ENCODE assay signal across 8 cellular contexts in the genomic region with DNA sequence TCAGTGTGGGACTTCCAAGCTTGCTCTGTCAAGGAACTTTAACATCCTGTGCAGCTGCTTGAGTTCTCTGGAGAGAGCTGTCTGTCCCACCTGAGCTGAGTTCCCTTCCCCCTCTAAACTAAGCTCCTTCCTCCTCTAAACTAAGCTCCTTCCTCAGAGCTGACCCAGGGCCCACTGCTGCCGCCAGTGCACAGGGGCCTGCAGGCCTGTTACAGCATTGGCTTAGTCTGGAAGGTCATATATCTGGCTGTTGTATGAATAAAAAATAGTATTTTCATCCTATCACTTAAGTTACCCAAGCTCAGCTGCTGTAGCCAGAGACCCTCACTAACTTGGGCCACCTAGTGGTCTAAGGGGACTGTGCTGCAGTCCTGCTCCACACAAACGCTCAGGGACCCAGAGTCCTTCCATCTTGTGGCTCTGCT.
A peak's percentile ranks its signal among the peaks of the same experiment; 100 is the strongest.
DNase-seq lines count a peak whose midpoint lies in the region; ATAC-seq, FAIRE-seq and TF ChIP-seq lines count a peak whose summit lies in the region.

No MANE protein-coding gene starts in this region.

- peaks cover 0 to 5% of the 10 kb centered on the region in 2 donors for H3K27me3 Mint-ChIP-seq in natural killer cell (ENCODE audit: low read depth in 2 of 2)

- H3K4me1 Mint-ChIP-seq in natural killer cell = no peaks in the 10 kb centered on the region

- no peaks in the 10 kb centered on the region for H3K9me3 ChIP-seq in AG04450 (ENCODE audit: control insufficient read depth, insufficient read depth, low read length)
- H3K9me3 ChIP-seq in HepG2 (ENCODE audit: low read length) = no peaks in the 10 kb centered on the region

- H3K4me2 ChIP-seq in HepG2 (ENCODE audit: low read depth, low read length) = peak overlapping the region; percentile 95

- POLR2A ChIA-PET in AG04450 (lab: Yijun Ruan, JAX) (interaction anchor here (0.6 to 1.9 kb wide), 4 partner anchors 9 to 241 kb away, joined by 3 to 13 read pairs (median 9); no protein-coding TSS in a partner anchor), HepG2 (lab: Yijun Ruan, JAX) (interaction anchor here (0.8 to 3.6 kb wide), 16 partner anchors 8 to 437 kb away, joined by 3 to 65 read pairs (median 4); a partner anchor contains a TSS)

- CTCF ChIA-PET in AG04450 (lab: Charles Lee) (interaction anchor here (0.7 to 2.2 kb wide), 6 partner anchors 9 to 354 kb away, joined by 3 to 17 read pairs (median 4); a partner anchor contains a TSS), HepG2 (lab: Yijun Ruan, JAX; ENCODE audit: low intra/inter-chr PET ratio, low total read pairs) (interaction anchor here (1.6 to 2.1 kb wide), 2 partner anchors 45 to 71 kb away, joined by 3 to 17 read pairs; a partner anchor contains a TSS)

- H3K36me3 Mint-ChIP-seq in natural killer cell = no peaks in the 10 kb centered on the region

- no peaks in the 10 kb centered on the region for H3K9me3 Mint-ChIP-seq in natural killer cell

- in situ Hi-C loops in HepG2 (cut with HindIII; ENCODE audit: extremely low pct_ligation_motif_present, low pct_unique_long_range_greater_than_20kb) (no loop called here), GM13976 (cut with MboI; ENCODE audit: low sequenced_read_pairs, unreplicated experiment) (no loop called here)

- BruUV-seq in HepG2 (replicated peaks; lab: Mats Ljungman, UMichigan) = no TSS peak

- ATAC-seq in HepG2 (peak; percentile 92), natural killer cell (no peak)

- H3K27ac Mint-ChIP-seq in natural killer cell = no peak overlapping the region

- no peak overlapping the region for H3K4me3 ChIP-seq in AG04450 (ENCODE audit: low read depth, low read length)
- no peak overlapping the region for H3K4me3 ChIP-seq in HFF-Myc (replicated peaks; ENCODE audit: low read depth, low read length)
- H3K4me3 ChIP-seq in WI38 (ENCODE audit: low read depth, low read length) = no peak overlapping the region
- H3K4me3 ChIP-seq in HepG2 (replicated peaks in 1 of 3; ENCODE audit: insufficient read depth in 1 of 3, low read depth in 2 of 3, low read length in 3 of 3) = peak overlapping the region; percentile 41 to 70 (median 49)

- no peaks in the 10 kb centered on the region for H4K20me1 ChIP-seq in HepG2 (ENCODE audit: insufficient read depth, low read length)

- TF ChIP-seq EP300 in HepG2 (IDR thresholded peaks at IDR 0.05; ENCODE audit: low read depth in 2 of 2, low read length in 2 of 2) (no peak), HepG2 (CRISPR knock-in tag; IDR thresholded peaks at IDR 0.05; ENCODE audit: borderline replicate concordance) (no peak)

- H3K36me3 ChIP-seq in HepG2 (replicated peaks in 1 of 2; ENCODE audit: control insufficient read depth in 1 of 2, insufficient read depth in 2 of 2, low read length in 2 of 2) = no peaks in the 10 kb centered on the region

- intact Hi-C loops in HepG2 (cut with micrococcal nuclease; ENCODE audit: unreplicated experiment) (no loop called here), natural killer cell (cut with micrococcal nuclease) (no loop called here)

- peak overlapping the region; percentile 86 for H2AFZ ChIP-seq in HepG2 (ENCODE audit: low read length)

- TF ChIP-seq CTCF in AG04450 (IDR thresholded peaks at IDR 0.05; ENCODE audit: low read depth, low read length) (peak; percentile 47), HFF-Myc (IDR thresholded peaks at IDR 0.05; ENCODE audit: low read depth, low read length, missing control alignments) (peak; percentile 59), WI38 (IDR thresholded peaks at IDR 0.05; ENCODE audit: low read depth, low read length) (0 out of 2 replicates have a peak, but pooled peaks have one; percentile 22), HepG2 (CRISPR knock-in tag; IDR thresholded peaks at IDR 0.05) (peak; percentile 81), GM13976 (IDR thresholded peaks at IDR 0.05; ENCODE audit: borderline replicate concordance, control extremely low read depth, extremely low read depth, insufficient read depth, missing control alignments) (no peak), natural killer cell (IDR thresholded peaks at IDR 0.05) (no peak)

- peaks cover 52% of the 10 kb centered on the region for H3K4me1 ChIP-seq in HepG2 (ENCODE audit: insufficient read depth, low read length)

- H3K9ac ChIP-seq in HepG2 (ENCODE audit: insufficient read depth, low read depth, low read length) = no peak overlapping the region

- no peak for TF ChIP-seq POLR2A in HepG2 (IDR thresholded peaks at IDR 0.05; ENCODE audit: insufficient read depth in 1 of 2, low read depth in 2 of 2, low read length in 2 of 2)

- H3K27ac ChIP-seq in AG04450 (ENCODE audit: low read depth, low read length) (peak overlapping the region; percentile 49), HepG2 (ENCODE audit: extremely low read length, insufficient read depth, low read length) (peak overlapping the region; percentile 72)

- 4% methylated on average over 2 of the region's 2 CpGs for WGBS in HepG2 (ENCODE audit: low lambda C conversion rate)

- H3K79me2 ChIP-seq in HepG2 (ENCODE audit: insufficient read depth, low read length) = no peaks in the 10 kb centered on the region

- peak; percentile 55 for FAIRE-seq in HepG2 (lab: Jason Lieb, UNC)

- DNase-seq in AG04450 (ENCODE audit: low read depth, low spot score) (no peak), HFF-Myc (ENCODE audit: extremely low read depth, low read depth) (no peak), HepG2 (ENCODE audit: low spot score) (peak; percentile 58), ecto neural progenitor cell (ENCODE audit: low spot score) (no peak), GM13976 (ENCODE audit: low spot score) (no peak), natural killer cell (no peak), activated gamma-delta T cell treated with Interleukin-2 at 50 U/mL for 16 hours (no peak)

- H3K4me3 Mint-ChIP-seq in natural killer cell = no peak overlapping the region

- TF ChIP-seq RAD21 in HepG2 (CRISPR knock-in tag; IDR thresholded peaks at IDR 0.05) = peak; percentile 49

- no peaks in the 10 kb centered on the region for H3K27me3 ChIP-seq in AG04450 (ENCODE audit: control insufficient read depth, insufficient read depth, low read length)
- H3K27me3 ChIP-seq in HepG2 (ENCODE audit: control insufficient read depth in 1 of 2, insufficient read depth in 2 of 2, low read length in 2 of 2) = 0 out of 5 replicates have a peak, but pooled peaks cover 0 to 3% of the 10 kb centered on the region in 2 experiments

TF ChIP-seq in HepG2, 621 proteins besides CTCF, POLR2A, EP300 and RAD21 (continues in another document):
- TF ChIP-seq MED1 (CRISPR knock-in tag; IDR thresholded peaks at IDR 0.05) (no peak), SMARCE1 (IDR thresholded peaks at IDR 0.05; ENCODE audit: borderline replicate concordance) (no peak), ZNF652 (CRISPR knock-in tag; IDR thresholded peaks at IDR 0.05; ENCODE audit: borderline replicate concordance, low read depth) (no peak), TAF1 (CRISPR knock-in tag; IDR thresholded peaks at IDR 0.05) (0 out of 2 replicates have a peak, but pooled peaks have one; percentile 11), MEF2D (CRISPR knock-in tag; IDR thresholded peaks at IDR 0.05) (no peak), ZNF224 (CRISPR knock-in tag; IDR thresholded peaks at IDR 0.05) (0 out of 2 replicates have a peak, but pooled peaks have one; percentile 24), ZNF431 (CRISPR knock-in tag; IDR thresholded peaks at IDR 0.05; ENCODE audit: borderline replicate concordance, low read depth) (0 out of 2 replicates have a peak, but pooled peaks have one; percentile 32), ZNF234 (CRISPR knock-in tag; conservative IDR thresholded peaks at IDR 0.05) (no peak), THAP11 (CRISPR knock-in tag; IDR thresholded peaks at IDR 0.05) (no peak), ZNF274 (CRISPR knock-in tag; IDR thresholded peaks at IDR 0.05) (0 out of 2 replicates have a peak, but pooled peaks have one; percentile 60), NFIC (IDR thresholded peaks at IDR 0.05; ENCODE audit: low read length) (no peak)
- TF ChIP-seq, protein P1, sequence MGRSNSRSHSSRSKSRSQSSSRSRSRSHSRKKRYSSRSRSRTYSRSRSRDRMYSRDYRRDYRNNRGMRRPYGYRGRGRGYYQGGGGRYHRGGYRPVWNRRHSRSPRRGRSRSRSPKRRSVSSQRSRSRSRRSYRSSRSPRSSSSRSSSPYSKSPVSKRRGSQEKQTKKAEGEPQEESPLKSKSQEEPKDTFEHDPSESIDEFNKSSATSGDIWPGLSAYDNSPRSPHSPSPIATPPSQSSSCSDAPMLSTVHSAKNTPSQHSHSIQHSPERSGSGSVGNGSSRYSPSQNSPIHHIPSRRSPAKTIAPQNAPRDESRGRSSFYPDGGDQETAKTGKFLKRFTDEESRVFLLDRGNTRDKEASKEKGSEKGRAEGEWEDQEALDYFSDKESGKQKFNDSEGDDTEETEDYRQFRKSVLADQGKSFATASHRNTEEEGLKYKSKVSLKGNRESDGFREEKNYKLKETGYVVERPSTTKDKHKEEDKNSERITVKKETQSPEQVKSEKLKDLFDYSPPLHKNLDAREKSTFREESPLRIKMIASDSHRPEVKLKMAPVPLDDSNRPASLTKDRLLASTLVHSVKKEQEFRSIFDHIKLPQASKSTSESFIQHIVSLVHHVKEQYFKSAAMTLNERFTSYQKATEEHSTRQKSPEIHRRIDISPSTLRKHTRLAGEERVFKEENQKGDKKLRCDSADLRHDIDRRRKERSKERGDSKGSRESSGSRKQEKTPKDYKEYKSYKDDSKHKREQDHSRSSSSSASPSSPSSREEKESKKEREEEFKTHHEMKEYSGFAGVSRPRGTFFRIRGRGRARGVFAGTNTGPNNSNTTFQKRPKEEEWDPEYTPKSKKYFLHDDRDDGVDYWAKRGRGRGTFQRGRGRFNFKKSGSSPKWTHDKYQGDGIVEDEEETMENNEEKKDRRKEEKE (IDR thresholded peaks at IDR 0.05) = no peak
- TF ChIP-seq, protein P2, sequence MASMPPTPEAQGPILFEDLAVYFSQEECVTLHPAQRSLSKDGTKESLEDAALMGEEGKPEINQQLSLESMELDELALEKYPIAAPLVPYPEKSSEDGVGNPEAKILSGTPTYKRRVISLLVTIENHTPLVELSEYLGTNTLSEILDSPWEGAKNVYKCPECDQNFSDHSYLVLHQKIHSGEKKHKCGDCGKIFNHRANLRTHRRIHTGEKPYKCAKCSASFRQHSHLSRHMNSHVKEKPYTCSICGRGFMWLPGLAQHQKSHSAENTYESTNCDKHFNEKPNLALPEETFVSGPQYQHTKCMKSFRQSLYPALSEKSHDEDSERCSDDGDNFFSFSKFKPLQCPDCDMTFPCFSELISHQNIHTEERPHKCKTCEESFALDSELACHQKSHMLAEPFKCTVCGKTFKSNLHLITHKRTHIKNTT (CRISPR knock-in tag; IDR thresholded peaks at IDR 0.05) = no peak

Comparison
In these comparisons a context has a peak if more than half of its experiments do, and no peak if none do; other contexts are left out.
1. H3K4me3 ChIP-seq: peak in HepG2 (3 of 3); none in AG04450 (single experiment), HFF-Myc (single experiment) and WI38 (single experiment).
2. CTCF ChIP-seq: peak in AG04450 (single experiment), HFF-Myc (single experiment), WI38 (single experiment) and HepG2 (single experiment); none in GM13976 (single experiment) and natural killer cell (single experiment).